Comparison of ENCODE assay signal across 22 cellular contexts in genomic region chr2:150909090-150909489, GRCh38.
DNase-seq lines count a peak whose midpoint lies in the region; ATAC-seq and TF ChIP-seq lines count a peak whose summit lies in the region.
"Had no signal": no experiment of that assay in that cellular context is flagged by ENCODE, and none has a peak within 500 bp of the region (broad histone marks: within the 10 kb centered on the region; RNA-seq: fewer than 3 reads in every experiment).

No MANE protein-coding gene starts in this region.

- H3K36me3 Mint-ChIP-seq in activated naive CD4-positive, alpha-beta T cell treated with anti-CD3 and anti-CD28 coated beads for 36 hours (ENCODE audit: low read depth) = no peaks in the 10 kb centered on the region
- no peaks in the 10 kb centered on the region for H3K36me3 Mint-ChIP-seq in activated CD8-positive, alpha-beta T cell treated with anti-CD3 and anti-CD28 coated beads, Interleukin-2, amount 10 ng/mL, durations not matched to agents 7 days and 5 days (ENCODE audit: low read depth)
- H3K36me3 Mint-ChIP-seq: activated naive CD4-positive, alpha-beta T cell treated with anti-CD3 and anti-CD28 coated beads, Interleukin-2, amount 50 U/mL, for 24 hours; CD14-positive monocyte had no signal

- H3K9me3 Mint-ChIP-seq in activated naive CD4-positive, alpha-beta T cell treated with anti-CD3 and anti-CD28 coated beads for 36 hours = no peaks in the 10 kb centered on the region
- H3K9me3 Mint-ChIP-seq in activated CD8-positive, alpha-beta T cell treated with anti-CD3 and anti-CD28 coated beads, Interleukin-2, amount 10 ng/mL, durations not matched to agents 7 days and 5 days (ENCODE audit: insufficient read depth) = no peaks in the 10 kb centered on the region
- H3K9me3 Mint-ChIP-seq: activated naive CD4-positive, alpha-beta T cell treated with anti-CD3 and anti-CD28 coated beads, Interleukin-2, amount 50 U/mL, for 24 hours had no signal

- TF ChIP-seq CTCF in GM12865 (IDR thresholded peaks at IDR 0.05; ENCODE audit: insufficient read depth, low read depth, low read length, missing control alignments) (no peak), psoas muscle (IDR thresholded peaks at IDR 0.05) (no peak), prostate gland (IDR thresholded peaks at IDR 0.05) (no peak)

- no peak overlapping the region for H3K27ac Mint-ChIP-seq in activated naive CD4-positive, alpha-beta T cell treated with anti-CD3 and anti-CD28 coated beads for 36 hours
- H3K27ac Mint-ChIP-seq in activated CD8-positive, alpha-beta T cell treated with anti-CD3 and anti-CD28 coated beads, Interleukin-2, amount 10 ng/mL, durations not matched to agents 7 days and 5 days = no peak overlapping the region
- H3K27ac Mint-ChIP-seq: activated CD4-positive, alpha-beta T cell treated with anti-CD3 and anti-CD28 coated beads for 36 hours; activated naive CD4-positive, alpha-beta T cell treated with anti-CD3 and anti-CD28 coated beads, Interleukin-2, amount 50 U/mL, for 24 hours; CD14-positive monocyte; dendritic cell treated with granulocyte-macrophage colony-stimulating factor and Interleukin-4, amounts not matched to agents 40 ng/mL and 50 ng/mL, for 4 days had no signal

- H3K9me3 ChIP-seq in psoas muscle = no peaks in the 10 kb centered on the region
- no peaks in the 10 kb centered on the region for H3K9me3 ChIP-seq in prostate gland
- H3K9me3 ChIP-seq: upper lobe of left lung had no signal

- no peaks in the 10 kb centered on the region for H3K27me3 ChIP-seq in psoas muscle (ENCODE audit: insufficient read depth in 3 of 3, low read length in 2 of 3)
- H3K27me3 ChIP-seq in prostate gland (replicated peaks; ENCODE audit: insufficient read depth) = no peaks in the 10 kb centered on the region
- H3K27me3 ChIP-seq: upper lobe of left lung had no signal

- H3K27me3 Mint-ChIP-seq in activated naive CD4-positive, alpha-beta T cell treated with anti-CD3 and anti-CD28 coated beads for 36 hours (ENCODE audit: low read depth) = peaks cover 5% of the 10 kb centered on the region
- H3K27me3 Mint-ChIP-seq in activated CD8-positive, alpha-beta T cell treated with anti-CD3 and anti-CD28 coated beads, Interleukin-2, amount 10 ng/mL, durations not matched to agents 7 days and 5 days (ENCODE audit: low read depth) = no peaks in the 10 kb centered on the region

- H3K4me1 ChIP-seq in psoas muscle = no peaks in the 10 kb centered on the region
- no peaks in the 10 kb centered on the region for H3K4me1 ChIP-seq in prostate gland (replicated peaks)

- DNase-seq in GM12865 (ENCODE audit: low read depth) (peak; percentile 9), psoas muscle (no peak), prostate gland (ENCODE audit: low spot score) (no peak)
- no peak for DNase-seq in activated naive CD4-positive, alpha-beta T cell treated with anti-CD3 and anti-CD28 coated beads for 36 hours
- no peak for DNase-seq in activated CD8-positive, alpha-beta T cell treated with anti-CD3 and anti-CD28 coated beads, Interleukin-2, amount 10 ng/mL, durations not matched to agents 7 days and 5 days
- DNase-seq: activated CD4-positive, alpha-beta T cell treated with anti-CD3 and anti-CD28 coated beads for 36 hours; DND-41; NCI-H1694; NCI-H510A; posterior cingulate gyrus; stimulated activated naive CD4-positive, alpha-beta T cell; T1000; upper lobe of left lung had no signal

- POLR2A ChIA-PET in activated CD8-positive, alpha-beta T cell treated with anti-CD3 and anti-CD28 coated beads, Interleukin-2, amount 10 ng/mL, durations not matched to agents 7 days and 5 days (lab: Charles Lee) = no interaction called here

- intact Hi-C loops in psoas muscle (cut with DNase I) (no loop called here), prostate gland (cut with DNase I) (loop anchor here (10.0 kb wide), 1 partner anchor 1314 kb away; no protein-coding TSS in a partner anchor)
- intact Hi-C loops in activated naive CD4-positive, alpha-beta T cell treated with anti-CD3 and anti-CD28 coated beads for 36 hours (cut with micrococcal nuclease) = no loop called here

- ATAC-seq in GM19023 (IDR thresholded peaks at IDR 0.05; ENCODE audit: unreplicated experiment) = peak; percentile 66
- ATAC-seq in HG02571 (IDR thresholded peaks at IDR 0.05; ENCODE audit: unreplicated experiment) = peak; percentile 71
- peak; percentile 64 for ATAC-seq in HG03378 (IDR thresholded peaks at IDR 0.05; ENCODE audit: unreplicated experiment)
- no peak for ATAC-seq in psoas muscle
- ATAC-seq in activated CD8-positive, alpha-beta T cell treated with anti-CD3 and anti-CD28 coated beads, Interleukin-2, amount 10 ng/mL, durations not matched to agents 7 days and 5 days = no peak
- ATAC-seq: activated CD4-positive, alpha-beta T cell treated with anti-CD3 and anti-CD28 coated beads for 36 hours; PC-3 had no signal

- TF ChIP-seq POLR2A in prostate gland (IDR thresholded peaks at IDR 0.05) = no peak

- H3K36me3 ChIP-seq in psoas muscle (ENCODE audit: insufficient read depth in 1 of 2, low read depth in 1 of 2) (no peaks in the 10 kb centered on the region), prostate gland (no peaks in the 10 kb centered on the region)
- H3K36me3 ChIP-seq: upper lobe of left lung had no signal

- H3K4me1 Mint-ChIP-seq in activated naive CD4-positive, alpha-beta T cell treated with anti-CD3 and anti-CD28 coated beads for 36 hours (ENCODE audit: low read depth) = no peaks in the 10 kb centered on the region
- H3K4me1 Mint-ChIP-seq in activated CD8-positive, alpha-beta T cell treated with anti-CD3 and anti-CD28 coated beads, Interleukin-2, amount 10 ng/mL, durations not matched to agents 7 days and 5 days (ENCODE audit: low read depth) = no peaks in the 10 kb centered on the region
- H3K4me1 Mint-ChIP-seq: activated CD4-positive, alpha-beta T cell treated with anti-CD3 and anti-CD28 coated beads for 36 hours; activated naive CD4-positive, alpha-beta T cell treated with anti-CD3 and anti-CD28 coated beads, Interleukin-2, amount 50 U/mL, for 24 hours had no signal

- H3K27ac ChIP-seq in psoas muscle (no peak overlapping the region), prostate gland (no peak overlapping the region)
- H3K27ac ChIP-seq: A549, KMS-11, upper lobe of left lung had no signal

- CTCF ChIA-PET in activated naive CD4-positive, alpha-beta T cell treated with anti-CD3 and anti-CD28 coated beads for 36 hours (lab: Charles Lee) = interaction anchor here (0.8 kb wide), 1 partner anchor 15 kb away, joined by 3 read pairs; no protein-coding TSS in a partner anchor
- CTCF ChIA-PET in activated CD8-positive, alpha-beta T cell treated with anti-CD3 and anti-CD28 coated beads, Interleukin-2, amount 10 ng/mL, durations not matched to agents 7 days and 5 days (lab: Charles Lee) = no interaction called here

- no peak overlapping the region for H3K4me3 ChIP-seq in GM12865 (ENCODE audit: low read depth, low read length)
- no peak overlapping the region for H3K4me3 ChIP-seq in psoas muscle
- no peak overlapping the region for H3K4me3 ChIP-seq in prostate gland
- H3K4me3 ChIP-seq: A549, upper lobe of left lung had no signal

- no peak overlapping the region for H3K4me3 Mint-ChIP-seq in activated naive CD4-positive, alpha-beta T cell treated with anti-CD3 and anti-CD28 coated beads for 36 hours
- H3K4me3 Mint-ChIP-seq in activated CD8-positive, alpha-beta T cell treated with anti-CD3 and anti-CD28 coated beads, Interleukin-2, amount 10 ng/mL, durations not matched to agents 7 days and 5 days = no peak overlapping the region
- H3K4me3 Mint-ChIP-seq: activated CD4-positive, alpha-beta T cell treated with anti-CD3 and anti-CD28 coated beads for 36 hours; activated naive CD4-positive, alpha-beta T cell treated with anti-CD3 and anti-CD28 coated beads, Interleukin-2, amount 50 U/mL, for 24 hours; CD14-positive monocyte; dendritic cell treated with granulocyte-macrophage colony-stimulating factor and Interleukin-4, amounts not matched to agents 40 ng/mL and 50 ng/mL, for 4 days had no signal

Comparison
In these comparisons a context has a peak if more than half of its experiments do, and no peak if none do; other contexts are left out.
1. ATAC-seq: peak in GM19023 (single experiment), HG02571 (single experiment) and HG03378 (single experiment); none in psoas muscle (0 of 4) and activated CD8-positive, alpha-beta T cell treated with anti-CD3 and anti-CD28 coated beads, Interleukin-2, amount 10 ng/mL, durations not matched to agents 7 days and 5 days (single experiment).